ENCODE assay signal across 23 cellular contexts in genomic region chr16:79051313-79051712, GRCh38.
DNase-seq lines count a peak whose midpoint lies in the region; ATAC-seq, FAIRE-seq and TF ChIP-seq lines count a peak whose summit lies in the region.
"Had no signal": no experiment of that assay in that cellular context is flagged by ENCODE, and none has a peak within 500 bp of the region (broad histone marks: within the 10 kb centered on the region; RNA-seq: fewer than 3 reads in every experiment).

No MANE protein-coding gene starts in this region.

- no peaks in the 10 kb centered on the region for H4K20me1 ChIP-seq in mammary epithelial cell (ENCODE audit: insufficient read depth, low read length)
- H4K20me1 ChIP-seq: BLaER1 treated with 17β-estradiol and CSF1 and Interleukin-3, amounts not matched to agents 10 nM and 100 nM had no signal

- TF ChIP-seq CTCF in mammary epithelial cell (conservative IDR thresholded peaks at IDR 0.05 in 1 of 2, IDR thresholded peaks at IDR 0.05 in 1 of 2; ENCODE audit: extremely low read depth in 1 of 2, insufficient read depth in 1 of 2, low read depth in 1 of 2, low read length in 2 of 2) (no peak), MCF 10A (IDR thresholded peaks at IDR 0.05; ENCODE audit: unreplicated experiment) (no peak), bronchial epithelial cell (IDR thresholded peaks at IDR 0.05; ENCODE audit: insufficient read depth, low read length, severe bottlenecking) (no peak)

- dilution Hi-C loops in mammary epithelial cell (cut with HindIII; ENCODE audit: low sequenced_read_pairs): no loop called here

- intact Hi-C loops in mammary epithelial cell (cut with micrococcal nuclease): no loop called here
- intact Hi-C loops in MCF 10A (cut with micrococcal nuclease): no loop called here
- intact Hi-C loops in Right ventricle myocardium inferior (cut with DNase I): no loop called here

- H3K9ac ChIP-seq in mammary epithelial cell (ENCODE audit: insufficient read depth, low read length): no peak overlapping the region
- H3K9ac ChIP-seq: BLaER1 treated with 17β-estradiol and CSF1 and Interleukin-3, amounts not matched to agents 10 nM and 100 nM had no signal

- H3K4me3 Mint-ChIP-seq in MCF 10A (ENCODE audit: unreplicated experiment): no peak overlapping the region
- no peak overlapping the region for H3K4me3 Mint-ChIP-seq in activated CD8-positive, alpha-beta T cell treated with anti-CD3 and anti-CD28 coated beads, Interleukin-2, amount 10 ng/mL, durations not matched to agents 7 days and 5 days
- H3K4me3 Mint-ChIP-seq: B cell; CD4-positive, alpha-beta T cell; CD8-positive, alpha-beta T cell had no signal

- ATAC-seq in activated CD8-positive, alpha-beta T cell treated with anti-CD3 and anti-CD28 coated beads, Interleukin-2, amount 10 ng/mL, durations not matched to agents 7 days and 5 days: no peak
- ATAC-seq in Right ventricle myocardium inferior: no peak
- ATAC-seq in GM21423 (IDR thresholded peaks at IDR 0.05; ENCODE audit: unreplicated experiment): no peak
- ATAC-seq: A549; CD8-positive, alpha-beta T cell had no signal

- no peak for FAIRE-seq in bronchial epithelial cell (lab: Jason Lieb, UNC)
- FAIRE-seq: A549, D721Med, G401.6, GM12891, GM19239 had no signal

- H3K27ac ChIP-seq in mammary epithelial cell (ENCODE audit: insufficient read depth, low read depth, low read length) (no peak overlapping the region), epithelial cell of prostate (peak overlapping the region; percentile 28)
- H3K27ac ChIP-seq: 22Rv1; A549; BLaER1 treated with 17β-estradiol and CSF1 and Interleukin-3, amounts not matched to agents 10 nM and 100 nM; C4-2B had no signal

- H3K27me3 ChIP-seq in mammary epithelial cell (ENCODE audit: insufficient read depth, low read length): no peaks in the 10 kb centered on the region
- no peaks in the 10 kb centered on the region for H3K27me3 ChIP-seq in bronchial epithelial cell (ENCODE audit: control insufficient read depth, insufficient read depth, low read length)
- H3K27me3 ChIP-seq: BLaER1 treated with 17β-estradiol and CSF1 and Interleukin-3, amounts not matched to agents 10 nM and 100 nM had no signal

- DNase-seq in mammary epithelial cell: no peak
- DNase-seq in MCF 10A (ENCODE audit: unreplicated experiment): no peak
- DNase-seq in bronchial epithelial cell (ENCODE audit: low read depth): peak; percentile 13
- DNase-seq in epithelial cell of prostate (ENCODE audit: low read depth, low spot score): no peak
- DNase-seq in activated CD8-positive, alpha-beta T cell treated with anti-CD3 and anti-CD28 coated beads, Interleukin-2, amount 10 ng/mL, durations not matched to agents 7 days and 5 days: no peak
- no peak for DNase-seq in Right ventricle myocardium inferior (ENCODE audit: missing footprints)
- DNase-seq: AML-193; Caco-2; Calu3; CD4-positive, alpha-beta T cell; CD8-positive, alpha-beta T cell; DMS79 treated with DMSO at 0.1 percent for 48 hours; GF-D8 had no signal

- no TSS peak for BruUV-seq in mammary epithelial cell (replicated peaks; lab: Mats Ljungman, UMichigan)
- BruUV-seq in MCF 10A (replicated peaks; lab: Mats Ljungman, UMichigan): no TSS peak

- WGBS in mammary epithelial cell (ENCODE audit: low coverage, missing lambda C conversion rate): 63% methylated on average over 4 of the region's 4 CpGs

- no peaks in the 10 kb centered on the region for H3K9me3 Mint-ChIP-seq in MCF 10A (ENCODE audit: unreplicated experiment)
- H3K9me3 Mint-ChIP-seq in activated CD8-positive, alpha-beta T cell treated with anti-CD3 and anti-CD28 coated beads, Interleukin-2, amount 10 ng/mL, durations not matched to agents 7 days and 5 days (ENCODE audit: insufficient read depth): peaks cover 6% of the 10 kb centered on the region
- H3K9me3 Mint-ChIP-seq: CD4-positive, alpha-beta T cell; CD8-positive, alpha-beta T cell had no signal

- H3K79me2 ChIP-seq in mammary epithelial cell (ENCODE audit: insufficient read depth, low read length): no peaks in the 10 kb centered on the region

- CTCF ChIA-PET in mammary epithelial cell (lab: Charles Lee; ENCODE audit: low non-redundant PET) (no interaction called here), MCF 10A (lab: Yijun Ruan, JAX) (interaction anchor here (1.4 kb wide), 1 partner anchor 547 kb away, joined by 3 read pairs; no protein-coding TSS in a partner anchor)
- CTCF ChIA-PET in activated CD8-positive, alpha-beta T cell treated with anti-CD3 and anti-CD28 coated beads, Interleukin-2, amount 10 ng/mL, durations not matched to agents 7 days and 5 days (lab: Charles Lee): no interaction called here

- H3K27me3 Mint-ChIP-seq in MCF 10A (ENCODE audit: insufficient read depth, unreplicated experiment): no peaks in the 10 kb centered on the region
- peaks cover 2% of the 10 kb centered on the region for H3K27me3 Mint-ChIP-seq in activated CD8-positive, alpha-beta T cell treated with anti-CD3 and anti-CD28 coated beads, Interleukin-2, amount 10 ng/mL, durations not matched to agents 7 days and 5 days (ENCODE audit: low read depth)
- H3K27me3 Mint-ChIP-seq: CD4-positive, alpha-beta T cell had no signal

- H3K9me3 ChIP-seq in mammary epithelial cell (replicated peaks; ENCODE audit: insufficient read depth, low read length): peaks cover 2% of the 10 kb centered on the region
- H3K9me3 ChIP-seq: A549 had no signal

- no peak overlapping the region for H3K27ac Mint-ChIP-seq in MCF 10A (ENCODE audit: low read depth, unreplicated experiment)
- no peak overlapping the region for H3K27ac Mint-ChIP-seq in activated CD8-positive, alpha-beta T cell treated with anti-CD3 and anti-CD28 coated beads, Interleukin-2, amount 10 ng/mL, durations not matched to agents 7 days and 5 days
- H3K27ac Mint-ChIP-seq: B cell; CD4-positive, alpha-beta T cell; CD8-positive, alpha-beta T cell had no signal

- H3K4me2 ChIP-seq in mammary epithelial cell (ENCODE audit: insufficient read depth, low read depth, low read length): peak overlapping the region; percentile 30
- H3K4me2 ChIP-seq: A549; BLaER1 treated with 17β-estradiol and CSF1 and Interleukin-3, amounts not matched to agents 10 nM and 100 nM had no signal

- H3K4me1 Mint-ChIP-seq in MCF 10A (ENCODE audit: insufficient read depth, unreplicated experiment): peaks cover 6% of the 10 kb centered on the region
- peaks cover 2% of the 10 kb centered on the region for H3K4me1 Mint-ChIP-seq in activated CD8-positive, alpha-beta T cell treated with anti-CD3 and anti-CD28 coated beads, Interleukin-2, amount 10 ng/mL, durations not matched to agents 7 days and 5 days (ENCODE audit: low read depth)

- POLR2A ChIA-PET in MCF 10A (lab: Yijun Ruan, JAX): no interaction called here
- POLR2A ChIA-PET in activated CD8-positive, alpha-beta T cell treated with anti-CD3 and anti-CD28 coated beads, Interleukin-2, amount 10 ng/mL, durations not matched to agents 7 days and 5 days (lab: Charles Lee): no interaction called here

- no peak overlapping the region for H2AFZ ChIP-seq in mammary epithelial cell (ENCODE audit: low read depth, low read length)

- no peak overlapping the region for H3K4me3 ChIP-seq in mammary epithelial cell (replicated peaks in 1 of 3; ENCODE audit: insufficient read depth in 1 of 3, low read depth in 2 of 3, low read length in 3 of 3)
- no peak overlapping the region for H3K4me3 ChIP-seq in bronchial epithelial cell (ENCODE audit: low read depth, low read length)
- H3K4me3 ChIP-seq: A549; BLaER1 treated with 17β-estradiol and CSF1 and Interleukin-3, amounts not matched to agents 10 nM and 100 nM had no signal

- in situ Hi-C loops in mammary epithelial cell (cut with MboI; ENCODE audit: low sequenced_read_pairs in 2 of 2): no loop called here

- H3K4me1 ChIP-seq in mammary epithelial cell (ENCODE audit: insufficient read depth, low read length): peaks cover 16% of the 10 kb centered on the region
- H3K4me1 ChIP-seq: A549; BLaER1 treated with 17β-estradiol and CSF1 and Interleukin-3, amounts not matched to agents 10 nM and 100 nM; Caco-2 had no signal

- no peaks in the 10 kb centered on the region for H3K36me3 Mint-ChIP-seq in MCF 10A (ENCODE audit: insufficient read depth, unreplicated experiment)
- no peaks in the 10 kb centered on the region for H3K36me3 Mint-ChIP-seq in activated CD8-positive, alpha-beta T cell treated with anti-CD3 and anti-CD28 coated beads, Interleukin-2, amount 10 ng/mL, durations not matched to agents 7 days and 5 days (ENCODE audit: low read depth)
- H3K36me3 Mint-ChIP-seq: CD8-positive, alpha-beta T cell had no signal

- H3K36me3 ChIP-seq in mammary epithelial cell (ENCODE audit: insufficient read depth, low read length): no peaks in the 10 kb centered on the region
- no peaks in the 10 kb centered on the region for H3K36me3 ChIP-seq in bronchial epithelial cell (ENCODE audit: control insufficient read depth, insufficient read depth, low read length)
- H3K36me3 ChIP-seq: BLaER1 treated with 17β-estradiol and CSF1 and Interleukin-3, amounts not matched to agents 10 nM and 100 nM had no signal
